In genomic region chr21:39072468-39072867, GRCh38 we compare ENCODE assay signal across 1 cellular context.
TF ChIP-seq lines count a peak whose summit lies in the region.

No MANE protein-coding gene starts in this region.

TF ChIP-seq in IMR-90, 13 proteins besides CTCF, POLR2A, EP300 and RAD21:
- no peak for TF ChIP-seq SMC3 (IDR thresholded peaks at IDR 0.05; ENCODE audit: low read depth, low read length)
- no peak for TF ChIP-seq NFE2L2 (IDR thresholded peaks at IDR 0.05; ENCODE audit: low read depth, low read length)
- no peak for TF ChIP-seq BHLHE40 (IDR thresholded peaks at IDR 0.05; ENCODE audit: low read depth, low read length)
